ENCODE assay signal across 8 cellular contexts in the genomic region with DNA sequence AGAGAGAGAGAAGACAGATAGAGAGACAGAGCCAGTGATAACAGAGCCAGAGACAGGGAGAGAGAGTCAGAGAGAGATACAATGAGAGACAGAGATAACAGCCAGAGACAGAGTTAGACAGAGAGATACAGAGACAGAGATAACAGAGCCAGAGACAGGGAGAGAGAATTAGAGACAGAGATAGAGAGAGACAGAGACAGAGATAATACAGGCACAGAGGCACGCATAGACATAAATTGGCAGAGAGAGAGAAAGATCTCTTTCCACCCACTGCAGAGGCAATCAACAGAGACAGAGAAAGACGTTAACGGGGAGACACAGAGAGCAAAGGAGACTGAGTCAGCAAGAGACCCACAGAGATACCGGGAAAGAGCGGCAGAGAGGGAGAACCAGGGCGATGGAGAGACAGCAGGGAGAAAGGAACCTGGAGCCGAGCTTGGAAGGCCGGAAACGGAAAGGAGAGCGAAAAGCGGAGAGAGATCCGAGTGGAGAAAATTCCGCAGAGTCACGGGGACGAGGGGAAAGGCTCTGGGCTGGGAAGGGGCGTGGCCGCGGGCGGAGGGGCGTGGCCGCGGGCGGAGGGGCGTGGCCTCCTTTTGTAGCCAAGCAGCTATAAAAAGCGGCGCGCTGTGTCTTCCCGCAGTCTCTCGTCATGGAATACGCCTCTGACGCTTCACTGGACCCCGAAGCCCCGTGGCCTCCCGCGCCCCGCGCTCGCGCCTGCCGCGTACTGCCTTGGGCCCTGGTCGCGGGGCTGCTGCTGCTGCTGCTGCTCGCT. TPM values are rescaled to one million over a fixed set of nuclear protein-coding genes. Genes with fewer than 3 reads are reported as not detected.
DNase-seq lines count a peak whose midpoint lies in the region; ATAC-seq, FAIRE-seq and TF ChIP-seq lines count a peak whose summit lies in the region.

A gene with protein sequence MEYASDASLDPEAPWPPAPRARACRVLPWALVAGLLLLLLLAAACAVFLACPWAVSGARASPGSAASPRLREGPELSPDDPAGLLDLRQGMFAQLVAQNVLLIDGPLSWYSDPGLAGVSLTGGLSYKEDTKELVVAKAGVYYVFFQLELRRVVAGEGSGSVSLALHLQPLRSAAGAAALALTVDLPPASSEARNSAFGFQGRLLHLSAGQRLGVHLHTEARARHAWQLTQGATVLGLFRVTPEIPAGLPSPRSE (plus strand): TSS at position 642 of the 778 bp plus-strand sequence. CDS start 11 bp downstream, at position 653.

- 3 to 6% methylated on average over 37 to 44 of the region's 44 CpGs for WGBS in mesodermal cell (ENCODE audit: insufficient coverage in 2 of 2), 2 experiments

- H3K36me3 ChIP-seq in endocrine pancreas (ENCODE audit: control insufficient read depth, insufficient read depth, low read length) (no peaks in the 10 kb centered on the region), mesodermal cell (ENCODE audit: control insufficient read depth, insufficient read depth, low read length) (peaks cover 8% of the 10 kb centered on the region)

- peak within 1 kb of the TSS; percentile 76 for H3K27ac ChIP-seq in mesodermal cell (ENCODE audit: low read depth, low read length, severe bottlenecking)

- ATAC-seq in HG03175 (IDR thresholded peaks at IDR 0.05; ENCODE audit: unreplicated experiment): peak; percentile 28

- H3K4me3 ChIP-seq in endocrine pancreas (ENCODE audit: control insufficient read depth, insufficient read depth, low read length) (peak within 1 kb of the TSS; percentile 32), mesodermal cell (ENCODE audit: extremely low read depth, insufficient read depth, low read length, poor library complexity, severe bottlenecking) (peak within 1 kb of the TSS; percentile 54)

- no peak within 1 kb of the TSS for H3K9ac ChIP-seq in endocrine pancreas (ENCODE audit: control insufficient read depth, insufficient read depth, low read length)

- DNase-seq in GM12891 (ENCODE audit: insufficient read length, low spot score) (peak; percentile 68), NOMO-1 treated with dmso at 0.1 percent for 144 hours (lab: John Stamatoyannopoulos, UW; ENCODE audit: unreplicated experiment) (peak; percentile 65), cortex of kidney (lab: John Stamatoyannopoulos, UW) (no peak)
- DNase-seq in activated CD8-positive, alpha-beta memory T cell treated with anti-CD3 and anti-CD28 coated beads, Interleukin-2, amount 50 U/mL, for 24 hours (ENCODE audit: extremely low read depth): peak; percentile 69
- DNase-seq in stimulated activated CD8-positive, alpha-beta memory T cell treated with anti-CD3 and anti-CD28 coated beads, Interleukin-15, amount 100 ng/mL, for 1 hour (ENCODE audit: low read depth): peak; percentile 70

- no peaks in the 10 kb centered on the region for H3K9me3 ChIP-seq in endocrine pancreas (ENCODE audit: control insufficient read depth, low read length)
- H3K9me3 ChIP-seq in mesodermal cell (ENCODE audit: control insufficient read depth, low read length): no peaks in the 10 kb centered on the region

- peak; percentile 94 for FAIRE-seq in GM12891 (lab: Jason Lieb, UNC)

- H3K27me3 ChIP-seq in endocrine pancreas (ENCODE audit: control insufficient read depth, insufficient read depth, low read length): peaks cover 11% of the 10 kb centered on the region

- H3K4me1 ChIP-seq in endocrine pancreas (ENCODE audit: control insufficient read depth, insufficient read depth, low read length) (no peaks in the 10 kb centered on the region), mesodermal cell (ENCODE audit: control insufficient read depth, insufficient read depth, low read length, poor library complexity, severe bottlenecking) (peaks cover 12% of the 10 kb centered on the region)

- peak; percentile 99 for TF ChIP-seq POLR2A in GM12891 (IDR thresholded peaks at IDR 0.05; ENCODE audit: low read depth, low read length)

TF ChIP-seq in GM12891, 5 proteins besides CTCF, POLR2A, EP300 and RAD21:
- peak; percentile 96 for TF ChIP-seq TAF1 (IDR thresholded peaks at IDR 0.05; ENCODE audit: low read depth, low read length)
- TF ChIP-seq PAX5 (IDR thresholded peaks at IDR 0.05; ENCODE audit: insufficient read depth, low read length, severe bottlenecking): peak; percentile 5
- peak; percentile 100 for TF ChIP-seq POLR2AphosphoS5 (IDR thresholded peaks at IDR 0.05; ENCODE audit: low read depth, low read length)
- TF ChIP-seq SPI1 (IDR thresholded peaks at IDR 0.05; ENCODE audit: low read depth, low read length): no peak
- TF ChIP-seq POU2F2 (IDR thresholded peaks at IDR 0.05; ENCODE audit: low read depth, low read length): peak; percentile 95

RNA-seq across cellular contexts. Expression of the gene that starts here (rescaled TPM):
- polyA plus RNA-seq in GM12891 (2012; ENCODE audit: low read depth, missing spikeins): 64.1 TPM
- polyA plus RNA-seq in mesodermal cell (2013, experiment 1 of 2): 5.6 TPM
- 5.1 TPM for polyA plus RNA-seq in mesodermal cell (2013, experiment 2 of 2)
